10 cellular contexts compared by ENCODE assay signal in the genomic region with DNA sequence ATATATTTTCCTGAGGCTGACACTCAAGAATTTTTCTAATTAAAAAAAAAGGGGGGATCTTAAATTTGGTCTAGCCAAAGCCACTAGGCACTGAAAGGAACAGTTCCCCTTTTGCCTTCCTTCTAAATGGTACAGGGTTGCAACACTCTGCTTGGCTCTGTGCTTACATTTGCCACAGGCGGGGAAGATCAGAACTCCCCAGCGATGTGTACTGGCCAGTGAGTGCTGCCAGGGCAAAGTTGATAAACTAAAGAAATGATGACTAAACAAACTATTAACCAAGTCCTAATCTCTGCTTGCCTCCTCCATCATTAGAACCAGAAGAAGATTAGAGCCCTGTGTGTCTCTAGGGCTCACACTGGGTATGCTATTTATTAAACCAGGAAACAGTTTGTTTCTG.
DNase-seq lines count a peak whose midpoint lies in the region; ATAC-seq, FAIRE-seq and TF ChIP-seq lines count a peak whose summit lies in the region.
"Had no signal": no experiment of that assay in that cellular context is flagged by ENCODE, and none has a peak within 500 bp of the region (broad histone marks: within the 10 kb centered on the region; RNA-seq: fewer than 3 reads in every experiment).

No MANE protein-coding gene starts in this region.

- BruUV-seq in PC-3 (replicated peaks; lab: Mats Ljungman, UMichigan): no TSS peak

- TF ChIP-seq CTCF in PC-3 (conservative IDR thresholded peaks at IDR 0.05; ENCODE audit: low read depth, low read length): no peak
- TF ChIP-seq CTCF in neutrophil (IDR thresholded peaks at IDR 0.05): no peak
- no peak for TF ChIP-seq CTCF in transverse colon (IDR thresholded peaks at IDR 0.05)

- H3K4me3 Mint-ChIP-seq in activated naive CD4-positive, alpha-beta T cell treated with anti-CD3 and anti-CD28 coated beads, Interleukin-2, amount 10 ng/mL, durations not matched to agents 7 days and 5 days: no peak overlapping the region

- POLR2A ChIA-PET in PC-3 (lab: Charles Lee; ENCODE audit: unreplicated experiment): interaction anchor here (0.6 kb wide), 1 partner anchor 1533 kb away, joined by 6 read pairs; no protein-coding TSS in a partner anchor

- H2AFZ ChIP-seq in PC-3 (ENCODE audit: low read length): no peak overlapping the region

- H3K9me3 ChIP-seq in PC-3 (ENCODE audit: low read length) (no peaks in the 10 kb centered on the region), neutrophil (no peaks in the 10 kb centered on the region), transverse colon (no peaks in the 10 kb centered on the region)
- H3K9me3 ChIP-seq: vagina had no signal

- H3K27me3 Mint-ChIP-seq in activated naive CD4-positive, alpha-beta T cell treated with anti-CD3 and anti-CD28 coated beads, Interleukin-2, amount 10 ng/mL, durations not matched to agents 7 days and 5 days: peaks cover 4% of the 10 kb centered on the region

- no peaks in the 10 kb centered on the region for H3K36me3 ChIP-seq in PC-3 (ENCODE audit: low read depth, low read length)
- H3K36me3 ChIP-seq in neutrophil: no peaks in the 10 kb centered on the region
- H3K36me3 ChIP-seq in transverse colon: no peaks in the 10 kb centered on the region
- H3K36me3 ChIP-seq: vagina had no signal

- no peaks in the 10 kb centered on the region for H3K27me3 ChIP-seq in PC-3 (ENCODE audit: low read length)
- H3K27me3 ChIP-seq in neutrophil: no peaks in the 10 kb centered on the region
- no peaks in the 10 kb centered on the region for H3K27me3 ChIP-seq in transverse colon
- H3K27me3 ChIP-seq: vagina had no signal

- no peaks in the 10 kb centered on the region for H3K4me1 ChIP-seq in PC-3 (ENCODE audit: insufficient read depth, low read length)
- peaks cover 17 to 18% of the 10 kb centered on the region in 2 experiments for H3K4me1 ChIP-seq in neutrophil (ENCODE audit: control insufficient read depth in 1 of 2, insufficient read depth in 1 of 2, low read depth in 1 of 2, low read length in 1 of 2)
- no peaks in the 10 kb centered on the region for H3K4me1 ChIP-seq in transverse colon
- H3K4me1 ChIP-seq: vagina had no signal

- H3K36me3 Mint-ChIP-seq in activated naive CD4-positive, alpha-beta T cell treated with anti-CD3 and anti-CD28 coated beads, Interleukin-2, amount 10 ng/mL, durations not matched to agents 7 days and 5 days: no peaks in the 10 kb centered on the region

- no peak overlapping the region for H3K4me3 ChIP-seq in PC-3 (ENCODE audit: low read length)
- H3K4me3 ChIP-seq in neutrophil (ENCODE audit: low read depth in 1 of 2, low read length in 1 of 2): no peak overlapping the region
- no peak overlapping the region for H3K4me3 ChIP-seq in transverse colon
- H3K4me3 ChIP-seq: skin epidermis, vagina had no signal

- TF ChIP-seq EP300 in transverse colon (IDR thresholded peaks at IDR 0.05; ENCODE audit: low read depth): no peak

- no peaks in the 10 kb centered on the region for H3K79me2 ChIP-seq in PC-3 (ENCODE audit: low read length)

- 76 to 90% methylated on average over 2 of the region's 2 CpGs for WGBS in transverse colon (ENCODE audit: low coverage in 1 of 2), 2 donors

- H3K4me2 ChIP-seq in PC-3 (ENCODE audit: low read length): no peak overlapping the region

- no peaks in the 10 kb centered on the region for H3K9me2 ChIP-seq in PC-3 (replicated peaks; ENCODE audit: low read length)

- CTCF ChIA-PET in PC-3 (lab: Charles Lee): no interaction called here
- CTCF ChIA-PET in activated naive CD4-positive, alpha-beta T cell treated with anti-CD3 and anti-CD28 coated beads, Interleukin-2, amount 10 ng/mL, durations not matched to agents 7 days and 5 days (lab: Charles Lee): no interaction called here

- in situ Hi-C loops in transverse colon (cut with MboI; ENCODE audit: low pct_ligation_motif_present in 1 of 4, low pct_unique_long_range_greater_than_20kb in 1 of 4, low sequenced_read_pairs in 3 of 4): no loop called here

- H4K20me1 ChIP-seq in PC-3 (ENCODE audit: low read length): no peaks in the 10 kb centered on the region

- intact Hi-C loops in PC-3 (cut with micrococcal nuclease): no loop called here
- intact Hi-C loops in transverse colon (cut with DNase I; ENCODE audit: low total_unique reads): no loop called here

- no peak overlapping the region for H3K9ac ChIP-seq in PC-3 (ENCODE audit: low read length)

- H3K9me3 Mint-ChIP-seq in activated naive CD4-positive, alpha-beta T cell treated with anti-CD3 and anti-CD28 coated beads, Interleukin-2, amount 10 ng/mL, durations not matched to agents 7 days and 5 days: no peaks in the 10 kb centered on the region

- H3F3A ChIP-seq in PC-3 (ENCODE audit: low read length, unreplicated experiment): no peaks in the 10 kb centered on the region

- no peaks in the 10 kb centered on the region for H3K4me1 Mint-ChIP-seq in activated naive CD4-positive, alpha-beta T cell treated with anti-CD3 and anti-CD28 coated beads, Interleukin-2, amount 10 ng/mL, durations not matched to agents 7 days and 5 days

- DNase-seq in GM19239 (ENCODE audit: insufficient read length, low spot score) (no peak), PC-3 (peak; percentile 1), epidermal melanocyte (ENCODE audit: insufficient read length, low spot score) (no peak), cerebellar nuclear complex (lab: John Stamatoyannopoulos, UW) (no peak), transverse colon (no peak)
- DNase-seq in activated naive CD4-positive, alpha-beta T cell treated with anti-CD3 and anti-CD28 coated beads, Interleukin-2, amount 10 ng/mL, durations not matched to agents 7 days and 5 days: no peak

- no peak overlapping the region for H3K27ac Mint-ChIP-seq in activated naive CD4-positive, alpha-beta T cell treated with anti-CD3 and anti-CD28 coated beads, Interleukin-2, amount 10 ng/mL, durations not matched to agents 7 days and 5 days

- FAIRE-seq in GM19239 (lab: Jason Lieb, UNC): peak; percentile 70

- no peak for TF ChIP-seq POLR2A in transverse colon (IDR thresholded peaks at IDR 0.05)

- ATAC-seq in HG02943 (IDR thresholded peaks at IDR 0.05; ENCODE audit: low read depth, unreplicated experiment): peak; percentile 81
- ATAC-seq in PC-3: no peak

- no peak overlapping the region for H3K27ac ChIP-seq in PC-3 (ENCODE audit: low read length)
- H3K27ac ChIP-seq in neutrophil: peak overlapping the region; percentile 17
- no peak overlapping the region for H3K27ac ChIP-seq in transverse colon
- H3K27ac ChIP-seq: vagina had no signal
